17 cellular contexts compared by ENCODE assay signal in genomic region chr10:12513003-12513365, GRCh38.
DNase-seq lines count a peak whose midpoint lies in the region; TF ChIP-seq lines count a peak whose summit lies in the region.
"Had no signal": no experiment of that assay in that cellular context is flagged by ENCODE, and none has a peak within 500 bp of the region (broad histone marks: within the 10 kb centered on the region; RNA-seq: fewer than 3 reads in every experiment).

No MANE protein-coding gene starts in this region.

- no peak overlapping the region for H3K27ac ChIP-seq in CD4-positive, alpha-beta memory T cell (ENCODE audit: low read depth, low read length)
- H3K27ac ChIP-seq in neural progenitor cell (peak overlapping the region; percentile 37), SJCRH30 (no peak overlapping the region)
- H3K27ac ChIP-seq: brain microvascular endothelial cell, colonic mucosa, GM23248 had no signal

- CTCF ChIA-PET in CD4-positive, alpha-beta memory T cell (lab: Charles Lee; ENCODE audit: partially characterized antibody), result interaction anchor here (1.3 kb wide), 1 partner anchor 144 kb away, joined by 3 read pairs; no protein-coding TSS in a partner anchor

- H3K4me1 Mint-ChIP-seq in CD4-positive, alpha-beta memory T cell, result peaks cover 17 to 47% (median 30%) of the 10 kb centered on the region in 4 donors
- peaks cover 56% of the 10 kb centered on the region for H3K4me1 Mint-ChIP-seq in dendritic cell treated with granulocyte-macrophage colony-stimulating factor and Interleukin-4, amounts not matched to agents 40 ng/mL and 50 ng/mL, for 4 days (ENCODE audit: low read depth)
- peaks cover 26% of the 10 kb centered on the region for H3K4me1 Mint-ChIP-seq in neural progenitor cell

- H3K27me3 ChIP-seq in CD4-positive, alpha-beta memory T cell (ENCODE audit: insufficient read depth, low read length), result no peaks in the 10 kb centered on the region
- H3K27me3 ChIP-seq in neural progenitor cell, result no peaks in the 10 kb centered on the region
- H3K27me3 ChIP-seq in SJCRH30, result no peaks in the 10 kb centered on the region
- H3K27me3 ChIP-seq: brain microvascular endothelial cell, colonic mucosa, spleen had no signal

- H3K4me3 ChIP-seq in CD4-positive, alpha-beta memory T cell (ENCODE audit: low read length in 2 of 2), result no peak overlapping the region
- H3K4me3 ChIP-seq in neural progenitor cell (no peak overlapping the region), SJCRH30 (no peak overlapping the region)
- H3K4me3 ChIP-seq: colonic mucosa, GM23248, lung, spleen had no signal

- no peaks in the 10 kb centered on the region for H3K36me3 ChIP-seq in CD4-positive, alpha-beta memory T cell (ENCODE audit: insufficient read depth, low read length)
- H3K36me3 ChIP-seq in neural progenitor cell, result no peaks in the 10 kb centered on the region
- no peaks in the 10 kb centered on the region for H3K36me3 ChIP-seq in SJCRH30
- H3K36me3 ChIP-seq: brain microvascular endothelial cell, colonic mucosa, spleen had no signal

- H3K27me3 Mint-ChIP-seq in CD4-positive, alpha-beta memory T cell, result no peaks in the 10 kb centered on the region
- H3K27me3 Mint-ChIP-seq in dendritic cell treated with granulocyte-macrophage colony-stimulating factor and Interleukin-4, amounts not matched to agents 40 ng/mL and 50 ng/mL, for 4 days, result peaks cover 5% of the 10 kb centered on the region
- peaks cover 4% of the 10 kb centered on the region for H3K27me3 Mint-ChIP-seq in neural progenitor cell (ENCODE audit: insufficient read depth, low read depth)

- peak overlapping the region in 4 of 7 donors; percentile 37 to 74 (median 44) for H3K27ac Mint-ChIP-seq in CD4-positive, alpha-beta memory T cell
- peak overlapping the region; percentile 45 for H3K27ac Mint-ChIP-seq in dendritic cell treated with granulocyte-macrophage colony-stimulating factor and Interleukin-4, amounts not matched to agents 40 ng/mL and 50 ng/mL, for 4 days
- H3K27ac Mint-ChIP-seq in neural progenitor cell, result no peak overlapping the region
- H3K27ac Mint-ChIP-seq: activated T-helper 2 cell treated with anti-CD3 and anti-CD28 coated beads, Interferon-gamma antibody, Interleukin-2, Interleukin-4, amounts not matched to agents 10 μg/mL and 5 μg/mL and 100 μg/mL, durations not matched to agents 14 hours and 24 hours and 36 hours had no signal

- H3K36me3 Mint-ChIP-seq in CD4-positive, alpha-beta memory T cell, result peaks cover 0 to 2% of the 10 kb centered on the region in 2 donors
- peaks cover 11% of the 10 kb centered on the region for H3K36me3 Mint-ChIP-seq in dendritic cell treated with granulocyte-macrophage colony-stimulating factor and Interleukin-4, amounts not matched to agents 40 ng/mL and 50 ng/mL, for 4 days (ENCODE audit: low read depth)
- peaks cover 4% of the 10 kb centered on the region for H3K36me3 Mint-ChIP-seq in neural progenitor cell

- H2AFZ ChIP-seq in neural progenitor cell (replicated peaks), result no peak overlapping the region
- H2AFZ ChIP-seq: GM23248 had no signal

- H3K4me3 Mint-ChIP-seq in CD4-positive, alpha-beta memory T cell, result no peak overlapping the region
- H3K4me3 Mint-ChIP-seq in dendritic cell treated with granulocyte-macrophage colony-stimulating factor and Interleukin-4, amounts not matched to agents 40 ng/mL and 50 ng/mL, for 4 days, result no peak overlapping the region
- no peak overlapping the region for H3K4me3 Mint-ChIP-seq in neural progenitor cell

- no peak for DNase-seq in CD4-positive, alpha-beta memory T cell
- DNase-seq in NCI-H1105 (lab: John Stamatoyannopoulos, UW) (peak; percentile 32), neural progenitor cell (ENCODE audit: low spot score) (no peak), SJCRH30 (no peak), NCI-H510A treated with DMSO at 0.1 percent for 48 hours (lab: John Stamatoyannopoulos, UW) (no peak)
- no peak for DNase-seq in stimulated activated CD4-positive, alpha-beta T cell treated with anti-CD3 and anti-CD28 coated beads, Interleukin-2, amount 100 ng/mL, for 24 hours
- DNase-seq: activated CD4-positive, CD25-positive, alpha-beta regulatory T cell; brain microvascular endothelial cell; GM23248; KG1; PC-3; spleen; stimulated activated CD8-positive, alpha-beta memory T cell treated with anti-CD3 and anti-CD28 coated beads, Interleukin-4, amount 100 ng/mL, for 48 hours had no signal

- H4K20me1 ChIP-seq in neural progenitor cell (ENCODE audit: low read depth), result no peaks in the 10 kb centered on the region

- H3K9ac ChIP-seq in neural progenitor cell, result no peak overlapping the region
- H3K9ac ChIP-seq: GM23248 had no signal

- H3K79me2 ChIP-seq in neural progenitor cell (ENCODE audit: low read depth), result no peaks in the 10 kb centered on the region

- POLR2A ChIA-PET in CD4-positive, alpha-beta memory T cell (lab: Charles Lee; ENCODE audit: partially characterized antibody), result no interaction called here

- peaks cover 4% of the 10 kb centered on the region for H3F3A ChIP-seq in neural progenitor cell (ENCODE audit: low read depth)

- H3K4me2 ChIP-seq in neural progenitor cell, result peak overlapping the region; percentile 9

- H3K9me3 Mint-ChIP-seq in CD4-positive, alpha-beta memory T cell, result peaks cover 0 to under 1% (median 0%) of the 10 kb centered on the region in 8 donors
- H3K9me3 Mint-ChIP-seq in dendritic cell treated with granulocyte-macrophage colony-stimulating factor and Interleukin-4, amounts not matched to agents 40 ng/mL and 50 ng/mL, for 4 days, result no peaks in the 10 kb centered on the region
- H3K9me3 Mint-ChIP-seq in neural progenitor cell, result peaks cover 2% of the 10 kb centered on the region
- H3K9me3 Mint-ChIP-seq: activated T-helper 2 cell treated with anti-CD3 and anti-CD28 coated beads, Interferon-gamma antibody, Interleukin-2, Interleukin-4, amounts not matched to agents 10 μg/mL and 5 μg/mL and 100 μg/mL, durations not matched to agents 14 hours and 24 hours and 36 hours had no signal

- no peaks in the 10 kb centered on the region for H3K9me3 ChIP-seq in CD4-positive, alpha-beta memory T cell (ENCODE audit: control insufficient read depth in 1 of 2, low read length in 2 of 2)
- H3K9me3 ChIP-seq in neural progenitor cell (ENCODE audit: low read depth) (no peaks in the 10 kb centered on the region), SJCRH30 (replicated peaks) (no peaks in the 10 kb centered on the region)
- H3K9me3 ChIP-seq: colonic mucosa had no signal

- no peak for TF ChIP-seq CTCF in neural progenitor cell (IDR thresholded peaks at IDR 0.05)

- H3K4me1 ChIP-seq in CD4-positive, alpha-beta memory T cell (ENCODE audit: insufficient read depth, low read length), result peaks cover 24% of the 10 kb centered on the region
- H3K4me1 ChIP-seq in neural progenitor cell, result peaks cover 11% of the 10 kb centered on the region
- H3K4me1 ChIP-seq in SJCRH30, result no peaks in the 10 kb centered on the region
- H3K4me1 ChIP-seq: colonic mucosa had no signal

- intact Hi-C loops in CD4-positive, alpha-beta memory T cell (cut with micrococcal nuclease), result no loop called here
- intact Hi-C loops in dendritic cell treated with granulocyte-macrophage colony-stimulating factor and Interleukin-4, amounts not matched to agents 40 ng/mL and 50 ng/mL, for 4 days (cut with micrococcal nuclease), result no loop called here
